18 cellular contexts compared by ENCODE assay signal in genomic region chr15:79064496-79064895, GRCh38. TPM values are rescaled to one million over a fixed set of nuclear protein-coding genes. Genes with fewer than 3 reads are reported as not detected.
DNase-seq lines count a peak whose midpoint lies in the region; ATAC-seq, FAIRE-seq and TF ChIP-seq lines count a peak whose summit lies in the region.
"Had no signal": no experiment of that assay in that cellular context is flagged by ENCODE, and none has a peak within 500 bp of the region (broad histone marks: within the 10 kb centered on the region; RNA-seq: fewer than 3 reads in every experiment).

No MANE protein-coding gene starts in this region.

- TF ChIP-seq POLR2A in testis (IDR thresholded peaks at IDR 0.05) (no peak), stomach (IDR thresholded peaks at IDR 0.05) (no peak)

- no peaks in the 10 kb centered on the region for H3K9me3 Mint-ChIP-seq in activated T-cell treated with anti-CD3 and anti-CD28 coated beads, Interleukin-2, amount 50 U/mL, for 72 hours

- DNase-seq in Ammon's horn (ENCODE audit: low spot score) = peak; percentile 57
- peak in 1 of 2 donors; percentile 26 for DNase-seq in frontal cortex (ENCODE audit: low spot score in 2 of 2)
- DNase-seq in medulla oblongata (ENCODE audit: extremely low spot score) = peak; percentile 84
- peak in 6 of 49 donors; percentile 14 to 51 (median 30) for DNase-seq in substantia nigra (lab: John Stamatoyannopoulos, UW)
- DNase-seq in testis = no peak
- DNase-seq in stomach = no peak
- DNase-seq in activated T-cell treated with anti-CD3 and anti-CD28 coated beads, Interleukin-2, amount 50 U/mL, for 72 hours = no peak
- DNase-seq: Caco-2; CD8-positive, alpha-beta memory T cell; DND-41; GDM1; IMR-90 had no signal

- intact Hi-C loops in testis (cut with DNase I; ENCODE audit: low total_unique reads) (no loop called here), stomach (cut with DNase I; ENCODE audit: low total_unique reads) (no loop called here)

- no peak for TF ChIP-seq CTCF in testis (IDR thresholded peaks at IDR 0.05)
- TF ChIP-seq CTCF in stomach (IDR thresholded peaks at IDR 0.05) = no peak

- WGBS in testis, 2 donors = 93 to 94% methylated on average over 6 of the region's 6 CpGs
- WGBS in stomach, 5 donors = 84 to 88% (median 85%) methylated on average over 6 of the region's 6 CpGs

- no peak for TF ChIP-seq EP300 in stomach (IDR thresholded peaks at IDR 0.05)

- H3K27me3 ChIP-seq in testis (no peaks in the 10 kb centered on the region), stomach (peaks cover 0 to 20% (median 7%) of the 10 kb centered on the region in 3 donors)
- H3K27me3 ChIP-seq: BLaER1 had no signal

- H3K4me1 Mint-ChIP-seq in activated T-cell treated with anti-CD3 and anti-CD28 coated beads, Interleukin-2, amount 50 U/mL, for 72 hours (ENCODE audit: low read depth) = no peaks in the 10 kb centered on the region
- H3K4me1 Mint-ChIP-seq: CD8-positive, alpha-beta memory T cell had no signal

- no peak overlapping the region for H3K4me3 Mint-ChIP-seq in activated T-cell treated with anti-CD3 and anti-CD28 coated beads, Interleukin-2, amount 50 U/mL, for 72 hours
- H3K4me3 Mint-ChIP-seq: CD8-positive, alpha-beta memory T cell had no signal

- H3K36me3 Mint-ChIP-seq in activated T-cell treated with anti-CD3 and anti-CD28 coated beads, Interleukin-2, amount 50 U/mL, for 72 hours (ENCODE audit: insufficient read depth in 2 of 2) = no peaks in the 10 kb centered on the region
- H3K36me3 Mint-ChIP-seq: CD8-positive, alpha-beta memory T cell had no signal

- peaks cover 10% of the 10 kb centered on the region for H3K27me3 Mint-ChIP-seq in activated T-cell treated with anti-CD3 and anti-CD28 coated beads, Interleukin-2, amount 50 U/mL, for 72 hours (ENCODE audit: low read depth)

- ATAC-seq in HG03354 (IDR thresholded peaks at IDR 0.05; ENCODE audit: poor library complexity, severe bottlenecking, unreplicated experiment) = no peak
- no peak for ATAC-seq in activated T-cell treated with anti-CD3 and anti-CD28 coated beads, Interleukin-2, amount 50 U/mL, for 72 hours (replicated peaks in 1 of 2)

- H3K4me1 ChIP-seq in testis (peaks cover 3% of the 10 kb centered on the region), stomach (no peaks in the 10 kb centered on the region)
- H3K4me1 ChIP-seq: HAP-1 had no signal

- peak; percentile 30 for FAIRE-seq in frontal cortex (lab: Jason Lieb, UNC)
- FAIRE-seq: GM19239, H1 had no signal

- H3K27ac ChIP-seq in substantia nigra (ENCODE audit: low read depth, low read length, poor library complexity, severe bottlenecking) (peak overlapping the region; percentile 78), testis (no peak overlapping the region), stomach (no peak overlapping the region)
- H3K27ac ChIP-seq: 22Rv1, BLaER1 had no signal

- H3K9me3 ChIP-seq in testis (no peaks in the 10 kb centered on the region), stomach (no peaks in the 10 kb centered on the region)
- H3K9me3 ChIP-seq: BLaER1, Caco-2, HAP-1 had no signal

- H3K36me3 ChIP-seq in testis (ENCODE audit: low read depth, missing control alignments) (no peaks in the 10 kb centered on the region), stomach (no peaks in the 10 kb centered on the region)
- H3K36me3 ChIP-seq: BLaER1, HAP-1 had no signal

- no peak overlapping the region for H3K27ac Mint-ChIP-seq in activated T-cell treated with anti-CD3 and anti-CD28 coated beads, Interleukin-2, amount 50 U/mL, for 72 hours
- H3K27ac Mint-ChIP-seq: CD8-positive, alpha-beta memory T cell had no signal

- no peak overlapping the region for H3K4me3 ChIP-seq in testis
- H3K4me3 ChIP-seq in stomach = no peak overlapping the region
- H3K4me3 ChIP-seq: BLaER1, HAP-1 had no signal

RNA-seq across cellular contexts. Expression of gene RASGRF1, which starts 26.1 kb away (rescaled TPM):
- total RNA-seq in frontal cortex (4.5 TPM), testis (1 to 10 TPM; 2.6 to 3.1 TPM), stomach (1 to 10 TPM in 2 of 5 donors, under 1 TPM in 1, not detected in 2; 0.18 to 3.8 (median 2.2) TPM)
- polyA plus RNA-seq in testis (ENCODE audit: insufficient read depth, low read depth, low replicate concordance) (3.3 TPM), stomach (under 1 TPM in 1 of 3 donors, not detected in 2; 0.10 TPM)
- total RNA-seq in activated T-cell treated with anti-CD3 and anti-CD28 coated beads, Interleukin-2, amount 50 U/mL, for 72 hours = not detected
- total RNA-seq: CD8-positive, alpha-beta memory T cell had no signal
- polyA plus RNA-seq: CD8-positive, alpha-beta memory T cell had no signal

Comparison
In these comparisons a context has a peak if more than half of its experiments do, and no peak if none do; other contexts are left out.
1. DNase-seq: peak in Ammon's horn (single experiment) and medulla oblongata (single experiment); none in testis (single experiment), stomach (single experiment) and activated T-cell treated with anti-CD3 and anti-CD28 coated beads, Interleukin-2, amount 50 U/mL, for 72 hours (0 of 2).